In genomic region chr18:45361148-45361851, GRCh38 we compare ENCODE assay signal across 29 cellular contexts.
DNase-seq lines count a peak whose midpoint lies in the region; ATAC-seq and TF ChIP-seq lines count a peak whose summit lies in the region.
"Had no signal": no experiment of that assay in that cellular context is flagged by ENCODE, and none has a peak within 500 bp of the region (broad histone marks: within the 10 kb centered on the region; RNA-seq: fewer than 3 reads in every experiment).

No MANE protein-coding gene starts in this region.

- H3K9me3 ChIP-seq in adipocyte (ENCODE audit: control insufficient read depth, low read length) (no peaks in the 10 kb centered on the region), vagina (no peaks in the 10 kb centered on the region)
- H3K9me3 ChIP-seq: BLaER1, breast epithelium, left ventricle myocardium inferior, testis had no signal

- DNase-seq in NCI-H2171 treated with DMSO at 0.1 percent for 48 hours (lab: John Stamatoyannopoulos, UW) (peak; percentile 3), NCI-H2171 (lab: John Stamatoyannopoulos, UW) (no peak), adipocyte (ENCODE audit: low read depth) (peak; percentile 83), left kidney (ENCODE audit: low read depth, low spot score) (peak; percentile 72), vagina (ENCODE audit: extremely low spot score in 2 of 2) (no peak)
- no peak for DNase-seq in stimulated activated naive CD8-positive, alpha-beta T cell treated with anti-CD3 and anti-CD28 coated beads, Interleukin-15, Interleukin-2, amounts not matched to agents 100 U/mL and 50 U/mL, for 24 hours
- DNase-seq in activated effector memory CD4-positive, alpha-beta T cell treated with anti-CD3 and anti-CD28 coated beads, Interleukin-2, amount 50 U/mL, for 16 hours = no peak
- DNase-seq: activated CD4-positive, alpha-beta T cell treated with anti-CD3 and anti-CD28 coated beads, Interleukin-2, amount 10 ng/mL, durations not matched to agents 7 days and 5 days; activated CD8-positive, alpha-beta memory T cell treated with anti-CD3 and anti-CD28 coated beads, Interleukin-2, amount 10 ng/mL, durations not matched to agents 7 days and 5 days; activated naive CD8-positive, alpha-beta T cell treated with anti-CD3 and anti-CD28 coated beads, Interleukin-2, amount 10 ng/mL, durations not matched to agents 7 days and 5 days; COR-L47; DMS79 treated with DMSO at 0.1 percent for 48 hours; endodermal cell; left ventricle myocardium inferior; midbrain; natural killer cell; NCI-H187 treated with DMSO at 0.1 percent for 48 hours; NCI-H446; stimulated activated CD4-positive, alpha-beta T cell treated with anti-CD3 and anti-CD28 coated beads, Interleukin-1b, Interleukin-23, amount 100 ng/mL, for 48 hours; testis had no signal

- no peaks in the 10 kb centered on the region for H3K27me3 ChIP-seq in adipocyte (replicated peaks; ENCODE audit: control insufficient read depth, insufficient read depth, low read length)
- H3K27me3 ChIP-seq in vagina = no peaks in the 10 kb centered on the region
- H3K27me3 ChIP-seq: BLaER1, breast epithelium, testis had no signal

- TF ChIP-seq CTCF in vagina (IDR thresholded peaks at IDR 0.05) = no peak

- TF ChIP-seq POLR2A in vagina (IDR thresholded peaks at IDR 0.05) = no peak

- H3K27ac ChIP-seq in vagina = peak overlapping the region; percentile 3
- H3K27ac ChIP-seq: 22Rv1, BLaER1, breast epithelium, left ventricle myocardium inferior, testis, VCaP had no signal

- intact Hi-C loops in vagina (cut with DNase I) = no loop called here

- no peak overlapping the region for H3K4me3 ChIP-seq in adipocyte (ENCODE audit: low read length)
- no peak overlapping the region for H3K4me3 ChIP-seq in vagina
- H3K4me3 ChIP-seq: BLaER1, breast epithelium, coronary artery, GM23338, left ventricle myocardium inferior, testis had no signal

- no peak for ATAC-seq in stimulated activated naive CD8-positive, alpha-beta T cell treated with anti-CD3 and anti-CD28 coated beads, Interleukin-15, Interleukin-2, amounts not matched to agents 100 U/mL and 50 U/mL, for 24 hours
- ATAC-seq in HG02759 (IDR thresholded peaks at IDR 0.05; ENCODE audit: unreplicated experiment) = no peak
- ATAC-seq: activated CD8-positive, alpha-beta memory T cell treated with anti-CD3 and anti-CD28 coated beads, Interleukin-2, amount 10 ng/mL, durations not matched to agents 7 days and 5 days; activated T-helper 17 cell treated with anti-CD3 and anti-CD28 coated beads, Interleukin-2, amount 50 U/mL, for 72 hours; GM23338; natural killer cell; Panc1 had no signal

- peaks cover 54% of the 10 kb centered on the region for H3K4me1 ChIP-seq in adipocyte (ENCODE audit: control insufficient read depth, insufficient read depth, low read length)
- peaks cover 12% of the 10 kb centered on the region for H3K4me1 ChIP-seq in vagina
- H3K4me1 ChIP-seq: breast epithelium, testis had no signal

- H3K9ac ChIP-seq in adipocyte (ENCODE audit: low read length) = peak overlapping the region; percentile 15
- H3K9ac ChIP-seq: BLaER1 had no signal

- H3K36me3 ChIP-seq in adipocyte (ENCODE audit: control insufficient read depth, insufficient read depth, low read length, severe bottlenecking) (no peaks in the 10 kb centered on the region), vagina (no peaks in the 10 kb centered on the region)
- H3K36me3 ChIP-seq: BLaER1, breast epithelium, left ventricle myocardium inferior had no signal

Comparison
In these comparisons a context has a peak if more than half of its experiments do, and no peak if none do; other contexts are left out.
1. DNase-seq: peak in NCI-H2171 treated with DMSO at 0.1 percent for 48 hours (single experiment), adipocyte (single experiment) and left kidney (single experiment); none in NCI-H2171 (single experiment), vagina (0 of 2), stimulated activated naive CD8-positive, alpha-beta T cell treated with anti-CD3 and anti-CD28 coated beads, Interleukin-15, Interleukin-2, amounts not matched to agents 100 U/mL and 50 U/mL, for 24 hours (single experiment) and activated effector memory CD4-positive, alpha-beta T cell treated with anti-CD3 and anti-CD28 coated beads, Interleukin-2, amount 50 U/mL, for 16 hours (single experiment).